Comparison of ENCODE assay signal across 14 cellular contexts in genomic region chr19:5112175-5112574, GRCh38.
"Had no signal": no experiment of that assay in that cellular context is flagged by ENCODE, and none has a peak within 500 bp of the region (broad histone marks: within the 10 kb centered on the region; RNA-seq: fewer than 3 reads in every experiment).

No MANE protein-coding gene starts in this region.

- DNase-seq: activated CD4-positive, CD25-positive, alpha-beta regulatory T cell treated with anti-CD3 and anti-CD28 coated beads, Interleukin-2, amount 50 U/mL, for 72 hours; activated naive CD8-positive, alpha-beta T cell treated with anti-CD3 and anti-CD28 coated beads, Interleukin-2, amount 10 ng/mL, durations not matched to agents 7 days and 5 days; aorta; left ventricle myocardium inferior; natural killer cell; T-helper 9 cell had no signal

- H3K27ac ChIP-seq: esophagus muscularis mucosa, left ventricle myocardium inferior, prostate gland, suprapubic skin had no signal

- ATAC-seq: natural killer cell, right cardiac atrium had no signal

- H3K4me3 Mint-ChIP-seq: activated naive CD8-positive, alpha-beta T cell treated with anti-CD3 and anti-CD28 coated beads, Interleukin-2, amount 10 ng/mL, durations not matched to agents 7 days and 5 days; activated T-helper 1 cell treated with anti-CD3 and anti-CD28 coated beads, Interleukin-12 subunit alpha, Interleukin-12 subunit beta, Interleukin-2, Interleukin-4 antibody, amounts not matched to agents 30 ng/mL and 10 ng/mL and 1 ng/mL, durations not matched to agents 14 hours and 24 hours and 36 hours; memory B cell; natural killer cell; stimulated activated naive CD8-positive, alpha-beta T cell treated with anti-CD3 and anti-CD28 coated beads, Interleukin-15, Interleukin-2, amounts not matched to agents 100 ng/mL and 50 ng/mL, for 24 hours; type B pancreatic cell had no signal

- H3K27ac Mint-ChIP-seq: activated T-helper 1 cell treated with anti-CD3 and anti-CD28 coated beads, Interleukin-12 subunit alpha, Interleukin-12 subunit beta, Interleukin-2, Interleukin-4 antibody, amounts not matched to agents 30 ng/mL and 10 ng/mL and 1 ng/mL, durations not matched to agents 14 hours and 24 hours and 36 hours; memory B cell; natural killer cell; stimulated activated naive CD8-positive, alpha-beta T cell treated with anti-CD3 and anti-CD28 coated beads, Interleukin-15, Interleukin-2, amounts not matched to agents 100 ng/mL and 50 ng/mL, for 24 hours; type B pancreatic cell had no signal

- H3K9me3 ChIP-seq: esophagus muscularis mucosa, prostate gland, suprapubic skin had no signal

- H3K36me3 Mint-ChIP-seq: natural killer cell had no signal

- H3K27me3 Mint-ChIP-seq: activated naive CD8-positive, alpha-beta T cell treated with anti-CD3 and anti-CD28 coated beads, Interleukin-2, amount 10 ng/mL, durations not matched to agents 7 days and 5 days; memory B cell; stimulated activated naive CD8-positive, alpha-beta T cell treated with anti-CD3 and anti-CD28 coated beads, Interleukin-15, Interleukin-2, amounts not matched to agents 100 ng/mL and 50 ng/mL, for 24 hours; type B pancreatic cell had no signal

- H3K9me3 Mint-ChIP-seq: activated naive CD8-positive, alpha-beta T cell treated with anti-CD3 and anti-CD28 coated beads, Interleukin-2, amount 10 ng/mL, durations not matched to agents 7 days and 5 days; activated T-helper 1 cell treated with anti-CD3 and anti-CD28 coated beads, Interleukin-12 subunit alpha, Interleukin-12 subunit beta, Interleukin-2, Interleukin-4 antibody, amounts not matched to agents 30 ng/mL and 10 ng/mL and 1 ng/mL, durations not matched to agents 14 hours and 24 hours and 36 hours; type B pancreatic cell had no signal

- H3K36me3 ChIP-seq: prostate gland had no signal

- H3K4me1 Mint-ChIP-seq: activated naive CD8-positive, alpha-beta T cell treated with anti-CD3 and anti-CD28 coated beads, Interleukin-2, amount 10 ng/mL, durations not matched to agents 7 days and 5 days had no signal

- H3K4me3 ChIP-seq: esophagus muscularis mucosa, left ventricle myocardium inferior, prostate gland, suprapubic skin had no signal

- H3K27me3 ChIP-seq: esophagus muscularis mucosa, suprapubic skin had no signal

- H3K4me1 ChIP-seq: prostate gland, suprapubic skin had no signal
